18 cellular contexts compared by ENCODE assay signal in genomic region chr12:31849090-31849687, GRCh38.
DNase-seq lines count a peak whose midpoint lies in the region; ATAC-seq and TF ChIP-seq lines count a peak whose summit lies in the region.
"Had no signal": no experiment of that assay in that cellular context is flagged by ENCODE, and none has a peak within 500 bp of the region (broad histone marks: within the 10 kb centered on the region; RNA-seq: fewer than 3 reads in every experiment).

No MANE protein-coding gene starts in this region.

- no peak for TF ChIP-seq CTCF in GM23338 (conservative IDR thresholded peaks at IDR 0.05; ENCODE audit: low read depth in 2 of 2)
- TF ChIP-seq CTCF in fibroblast of lung (conservative IDR thresholded peaks at IDR 0.05 in 1 of 2, IDR thresholded peaks at IDR 0.05 in 1 of 2; ENCODE audit: low read depth in 1 of 2, low read length in 2 of 2), result no peak

- H4K20me1 ChIP-seq in GM23338 (replicated peaks; ENCODE audit: insufficient read depth) (no peaks in the 10 kb centered on the region), fibroblast of lung (ENCODE audit: control insufficient read depth, extremely low read depth, insufficient read depth, low read length) (no peaks in the 10 kb centered on the region)

- POLR2A ChIA-PET in activated CD4-positive, alpha-beta memory T cell treated with anti-CD3 and anti-CD28 coated beads for 36 hours (lab: Charles Lee), result no interaction called here

- H3K27ac ChIP-seq in GM23338 (ENCODE audit: low read depth), result no peak overlapping the region
- no peak overlapping the region for H3K27ac ChIP-seq in fibroblast of lung (ENCODE audit: insufficient read depth, low read length)
- H3K27ac ChIP-seq: esophagus muscularis mucosa, SK-N-MC had no signal

- peaks cover 76% of the 10 kb centered on the region for H3K9me3 Mint-ChIP-seq in GM23338
- H3K9me3 Mint-ChIP-seq in activated CD4-positive, alpha-beta memory T cell treated with anti-CD3 and anti-CD28 coated beads for 36 hours, result peaks cover 51% of the 10 kb centered on the region

- DNase-seq in Caki2 (ENCODE audit: low read depth), result peak; percentile 20
- DNase-seq in GM23338 (ENCODE audit: low spot score), result peak; percentile 66
- DNase-seq in OCI-M1 (lab: John Stamatoyannopoulos, UW), result peak; percentile 74
- peak; percentile 17 to 22 for DNase-seq in fibroblast of lung (ENCODE audit: low read depth in 2 of 2)
- no peak for DNase-seq in stimulated activated CD4-positive, alpha-beta T cell treated with anti-CD3 and anti-CD28 coated beads, Interleukin-1b, Interleukin-23, amount 100 ng/mL, for 48 hours
- no peak for DNase-seq in NCI-H1092 treated with DMSO at 0.1 percent for 48 hours (lab: John Stamatoyannopoulos, UW)
- no peak for DNase-seq in activated CD4-positive, alpha-beta memory T cell treated with anti-CD3 and anti-CD28 coated beads for 36 hours
- DNase-seq: activated CD8-positive, alpha-beta memory T cell treated with anti-CD3 and anti-CD28 coated beads, Interleukin-2, amount 50 U/mL, for 48 hours; NCI-H1092; NK-92 treated with Interleukin-12 subunit alpha and Interleukin-12 subunit beta, amount 100 ng/mL, for 24 hours; occipital lobe; small intestine had no signal

- no peaks in the 10 kb centered on the region for H3K4me1 ChIP-seq in GM23338 (ENCODE audit: insufficient read depth)
- H3K4me1 ChIP-seq in fibroblast of lung (ENCODE audit: control insufficient read depth, extremely low read depth, insufficient read depth, low read length), result no peaks in the 10 kb centered on the region
- H3K4me1 ChIP-seq: esophagus muscularis mucosa, HAP-1 had no signal

- H3K36me3 Mint-ChIP-seq in GM23338 (ENCODE audit: low read depth), result peaks cover 53% of the 10 kb centered on the region; the same call in 2 of the 3 replicates
- peaks cover 14% of the 10 kb centered on the region for H3K36me3 Mint-ChIP-seq in activated CD4-positive, alpha-beta memory T cell treated with anti-CD3 and anti-CD28 coated beads for 36 hours

- H3K27ac Mint-ChIP-seq in GM23338, result no peak overlapping the region
- H3K27ac Mint-ChIP-seq in activated CD4-positive, alpha-beta memory T cell treated with anti-CD3 and anti-CD28 coated beads for 36 hours, result no peak overlapping the region
- H3K27ac Mint-ChIP-seq: activated naive CD8-positive, alpha-beta T cell; memory B cell had no signal

- H3K36me3 ChIP-seq in GM23338 (ENCODE audit: insufficient read depth) (peaks cover 25% of the 10 kb centered on the region), fibroblast of lung (ENCODE audit: control insufficient read depth, insufficient read depth, low read length) (no peaks in the 10 kb centered on the region)
- H3K36me3 ChIP-seq: esophagus muscularis mucosa, HAP-1 had no signal

- H3K4me2 ChIP-seq in GM23338 (no peak overlapping the region), fibroblast of lung (ENCODE audit: extremely low read depth, insufficient read depth, low read length) (no peak overlapping the region)

- CTCF ChIA-PET in activated CD4-positive, alpha-beta memory T cell treated with anti-CD3 and anti-CD28 coated beads for 36 hours (lab: Charles Lee), result no interaction called here

- ATAC-seq in GM23338 (no peak), GM18909 (IDR thresholded peaks at IDR 0.05; ENCODE audit: poor library complexity, unreplicated experiment) (no peak)

- H3F3A ChIP-seq in GM23338 (replicated peaks; ENCODE audit: low read depth), result no peaks in the 10 kb centered on the region; the same call in 1 of the 2 replicates

- H3K27me3 Mint-ChIP-seq in GM23338 (ENCODE audit: insufficient read depth, low read depth, poor library complexity), result peaks cover 8% of the 10 kb centered on the region
- H3K27me3 Mint-ChIP-seq in activated CD4-positive, alpha-beta memory T cell treated with anti-CD3 and anti-CD28 coated beads for 36 hours, result no peaks in the 10 kb centered on the region
- H3K27me3 Mint-ChIP-seq: activated naive CD8-positive, alpha-beta T cell; memory B cell had no signal

- H3K9me2 ChIP-seq in GM23338 (ENCODE audit: insufficient read depth), result 0 out of 2 replicates have a peak, but pooled peaks cover 10% of the 10 kb centered on the region

- H3K4me1 Mint-ChIP-seq in GM23338, result no peaks in the 10 kb centered on the region
- no peaks in the 10 kb centered on the region for H3K4me1 Mint-ChIP-seq in activated CD4-positive, alpha-beta memory T cell treated with anti-CD3 and anti-CD28 coated beads for 36 hours (ENCODE audit: low read depth)

- in situ Hi-C loops in Caki2 (cut with HindIII; ENCODE audit: low pct_unique_long_range_greater_than_20kb, low sequenced_read_pairs), result no loop called here

- no peaks in the 10 kb centered on the region for H3K9me3 ChIP-seq in fibroblast of lung (ENCODE audit: control insufficient read depth, insufficient read depth, low read depth, low read length)

- no peaks in the 10 kb centered on the region for H3K27me3 ChIP-seq in GM23338 (ENCODE audit: insufficient read depth)
- no peaks in the 10 kb centered on the region for H3K27me3 ChIP-seq in fibroblast of lung (ENCODE audit: control insufficient read depth, insufficient read depth, low read length)
- H3K27me3 ChIP-seq: esophagus muscularis mucosa had no signal

- no peak overlapping the region for H3K9ac ChIP-seq in fibroblast of lung (ENCODE audit: insufficient read depth, low read length)

- H3K4me3 ChIP-seq in GM23338 (no peak overlapping the region), fibroblast of lung (replicated peaks in 1 of 4; ENCODE audit: control extremely low read depth in 1 of 4, insufficient read depth in 1 of 4, low read depth in 3 of 4, low read length in 4 of 4) (no peak overlapping the region)
- H3K4me3 ChIP-seq: esophagus muscularis mucosa, HAP-1, SK-N-MC had no signal

- H3K79me2 ChIP-seq in GM23338 (replicated peaks; ENCODE audit: insufficient read depth) (no peaks in the 10 kb centered on the region), fibroblast of lung (ENCODE audit: control insufficient read depth, insufficient read depth, low read length) (no peaks in the 10 kb centered on the region)

- intact Hi-C loops in activated CD4-positive, alpha-beta memory T cell treated with anti-CD3 and anti-CD28 coated beads for 36 hours (cut with micrococcal nuclease), result no loop called here

- H2AFZ ChIP-seq in GM23338 (no peak overlapping the region), fibroblast of lung (ENCODE audit: low read length) (no peak overlapping the region)

- H3K4me3 Mint-ChIP-seq in GM23338, result no peak overlapping the region
- H3K4me3 Mint-ChIP-seq in activated CD4-positive, alpha-beta memory T cell treated with anti-CD3 and anti-CD28 coated beads for 36 hours, result no peak overlapping the region
- H3K4me3 Mint-ChIP-seq: activated naive CD8-positive, alpha-beta T cell; memory B cell had no signal

TF ChIP-seq in GM23338, 12 proteins besides CTCF, POLR2A, EP300 and RAD21:
- TF ChIP-seq REST (IDR thresholded peaks at IDR 0.05; ENCODE audit: unreplicated experiment) (no peak), NANOG (IDR thresholded peaks at IDR 0.05; ENCODE audit: borderline replicate concordance) (no peak), EZH2phosphoT487 (IDR thresholded peaks at IDR 0.05; ENCODE audit: unreplicated experiment) (no peak), CREB1 (CRISPR knock-in tag; IDR thresholded peaks at IDR 0.05; ENCODE audit: low read depth) (no peak)

Comparison
In these comparisons a context has a peak if more than half of its experiments do, and no peak if none do; other contexts are left out.
1. DNase-seq: peak in Caki2 (single experiment), GM23338 (single experiment), OCI-M1 (single experiment) and fibroblast of lung (2 of 2); none in stimulated activated CD4-positive, alpha-beta T cell treated with anti-CD3 and anti-CD28 coated beads, Interleukin-1b, Interleukin-23, amount 100 ng/mL, for 48 hours (single experiment), NCI-H1092 treated with DMSO at 0.1 percent for 48 hours (single experiment) and activated CD4-positive, alpha-beta memory T cell treated with anti-CD3 and anti-CD28 coated beads for 36 hours (single experiment).